In genomic region chr6:157194643-157195042, GRCh38 we compare ENCODE assay signal across 1 cellular context.
A peak's percentile ranks its signal among the peaks of the same experiment; 100 is the strongest.
TF ChIP-seq lines count a peak whose summit lies in the region.

No MANE protein-coding gene starts in this region.

TF ChIP-seq in HEK293, 187 proteins besides CTCF, POLR2A, EP300 and RAD21 (continued from another document):
- no peak for TF ChIP-seq ZBTB10 (tag by site-specific recombination; IDR thresholded peaks at IDR 0.05)
- TF ChIP-seq ZNF501 (tag by site-specific recombination; IDR thresholded peaks at IDR 0.05): no peak
- TF ChIP-seq ZBTB7A (tag by site-specific recombination; IDR thresholded peaks at IDR 0.05; ENCODE audit: low read depth): no peak
- no peak for TF ChIP-seq ZNF121 (tag by site-specific recombination; IDR thresholded peaks at IDR 0.05)
- no peak for TF ChIP-seq IKZF3 (tag by site-specific recombination; IDR thresholded peaks at IDR 0.05)
- peak; percentile 23; the same call in 1 of the 2 replicates for TF ChIP-seq FEZF1 (tag by site-specific recombination; IDR thresholded peaks at IDR 0.05)
- TF ChIP-seq ZIC2 (tag by site-specific recombination; IDR thresholded peaks at IDR 0.05): no peak
- 0 out of 2 replicates have a peak, but pooled peaks have one; percentile 30 for TF ChIP-seq ZEB2 (tag by site-specific recombination; IDR thresholded peaks at IDR 0.05)
- no peak for TF ChIP-seq ZNF677 (tag by site-specific recombination; IDR thresholded peaks at IDR 0.05)
- TF ChIP-seq SETDB1 (IDR thresholded peaks at IDR 0.05; ENCODE audit: insufficient read length, low read length): no peak
- no peak for TF ChIP-seq ZNF133 (tag by site-specific recombination; IDR thresholded peaks at IDR 0.05)
- no peak for TF ChIP-seq ZNF280C (tag by site-specific recombination; IDR thresholded peaks at IDR 0.05)
- TF ChIP-seq ZNF518A (tag by site-specific recombination; conservative IDR thresholded peaks at IDR 0.05; ENCODE audit: low read depth): no peak
- peak; percentile 30; the same call in 1 of the 2 replicates for TF ChIP-seq ZNF692 (tag by site-specific recombination; IDR thresholded peaks at IDR 0.05)
- TF ChIP-seq KLF8 (tag by site-specific recombination; IDR thresholded peaks at IDR 0.05): 0 out of 2 replicates have a peak, but pooled peaks have one; percentile 41
- 0 out of 2 replicates have a peak, but pooled peaks have one; percentile 51 for TF ChIP-seq BCL11A (tag by site-specific recombination; IDR thresholded peaks at IDR 0.05; ENCODE audit: low read depth)
- TF ChIP-seq ZNF274 (IDR thresholded peaks at IDR 0.05; ENCODE audit: low read length): no peak
- TF ChIP-seq ZNF274 (tag by site-specific recombination; IDR thresholded peaks at IDR 0.05; ENCODE audit: borderline replicate concordance): no peak
- peak; percentile 53; the same call in 1 of the 2 replicates for TF ChIP-seq PRDM6 (tag by site-specific recombination; IDR thresholded peaks at IDR 0.05)
- TF ChIP-seq ZNF558 (tag by site-specific recombination; IDR thresholded peaks at IDR 0.05): no peak
- TF ChIP-seq ZNF76 (tag by site-specific recombination; IDR thresholded peaks at IDR 0.05; ENCODE audit: borderline replicate concordance, low read depth): no peak
- peak; percentile 71 for TF ChIP-seq SP7 (tag by site-specific recombination; IDR thresholded peaks at IDR 0.05)
- TF ChIP-seq GLI4 (tag by site-specific recombination; IDR thresholded peaks at IDR 0.05): no peak
- peak; percentile 33; the same call in 1 of the 2 replicates for TF ChIP-seq KLF10 (tag by site-specific recombination; IDR thresholded peaks at IDR 0.05)
- no peak for TF ChIP-seq ZNF324 (tag by site-specific recombination; IDR thresholded peaks at IDR 0.05)
- TF ChIP-seq ZNF184 (tag by site-specific recombination; IDR thresholded peaks at IDR 0.05): 0 out of 2 replicates have a peak, but pooled peaks have one; percentile 69
- peak; percentile 60; the same call in 1 of the 2 replicates for TF ChIP-seq ZBTB17 (tag by site-specific recombination; IDR thresholded peaks at IDR 0.05)
- 0 out of 2 replicates have a peak, but pooled peaks have one; percentile 26 for TF ChIP-seq PRDM10 (tag by site-specific recombination; IDR thresholded peaks at IDR 0.05)
- TF ChIP-seq KLF17 (tag by site-specific recombination; IDR thresholded peaks at IDR 0.05): no peak
- TF ChIP-seq ZNF571 (tag by site-specific recombination; IDR thresholded peaks at IDR 0.05): no peak
- no peak for TF ChIP-seq ZNF292 (tag by site-specific recombination; IDR thresholded peaks at IDR 0.05; ENCODE audit: borderline replicate concordance, low read depth)
- no peak for TF ChIP-seq ZNF423 (tag by site-specific recombination; IDR thresholded peaks at IDR 0.05)
- TF ChIP-seq ZNF24 (tag by site-specific recombination; IDR thresholded peaks at IDR 0.05): peak; percentile 61; the same call in 1 of the 2 replicates
- peak; percentile 57; the same call in 1 of the 2 replicates for TF ChIP-seq ZNF580 (tag by site-specific recombination; IDR thresholded peaks at IDR 0.05)
- TF ChIP-seq ZNF629 (tag by site-specific recombination; IDR thresholded peaks at IDR 0.05): peak; percentile 57
- peak; percentile 99 for TF ChIP-seq ZNF664 (tag by site-specific recombination; IDR thresholded peaks at IDR 0.05)
- TF ChIP-seq ZNF660 (tag by site-specific recombination; IDR thresholded peaks at IDR 0.05): 0 out of 2 replicates have a peak, but pooled peaks have one; percentile 23
- 0 out of 2 replicates have a peak, but pooled peaks have one; percentile 13 for TF ChIP-seq OSR2 (tag by site-specific recombination; IDR thresholded peaks at IDR 0.05)
- TF ChIP-seq ZNF169 (tag by site-specific recombination; IDR thresholded peaks at IDR 0.05): no peak
- TF ChIP-seq ZNF350 (tag by site-specific recombination; IDR thresholded peaks at IDR 0.05): no peak
- no peak for TF ChIP-seq RBAK (tag by site-specific recombination; IDR thresholded peaks at IDR 0.05)
- TF ChIP-seq ZNF394 (tag by site-specific recombination; IDR thresholded peaks at IDR 0.05; ENCODE audit: borderline replicate concordance): no peak
- TF ChIP-seq ZBTB48 (tag by site-specific recombination; IDR thresholded peaks at IDR 0.05): no peak
- no peak for TF ChIP-seq YY1 (tag by site-specific recombination; IDR thresholded peaks at IDR 0.05)
- TF ChIP-seq ZNF366 (tag by site-specific recombination; conservative IDR thresholded peaks at IDR 0.05): peak; percentile 81
- TF ChIP-seq ZFP37 (tag by site-specific recombination; IDR thresholded peaks at IDR 0.05): no peak
- no peak for TF ChIP-seq ZNF404 (tag by site-specific recombination; IDR thresholded peaks at IDR 0.05)
- TF ChIP-seq ZNF621 (tag by site-specific recombination; IDR thresholded peaks at IDR 0.05): no peak
